ENCODE assay signal across 1 cellular context in genomic region chr1:27544818-27545612, GRCh38.
TF ChIP-seq lines count a peak whose summit lies in the region.

No MANE protein-coding gene starts in this region.

TF ChIP-seq in GM23338, 12 proteins besides CTCF, POLR2A, EP300 and RAD21 (continued from another document):
- TF ChIP-seq, protein P1, sequence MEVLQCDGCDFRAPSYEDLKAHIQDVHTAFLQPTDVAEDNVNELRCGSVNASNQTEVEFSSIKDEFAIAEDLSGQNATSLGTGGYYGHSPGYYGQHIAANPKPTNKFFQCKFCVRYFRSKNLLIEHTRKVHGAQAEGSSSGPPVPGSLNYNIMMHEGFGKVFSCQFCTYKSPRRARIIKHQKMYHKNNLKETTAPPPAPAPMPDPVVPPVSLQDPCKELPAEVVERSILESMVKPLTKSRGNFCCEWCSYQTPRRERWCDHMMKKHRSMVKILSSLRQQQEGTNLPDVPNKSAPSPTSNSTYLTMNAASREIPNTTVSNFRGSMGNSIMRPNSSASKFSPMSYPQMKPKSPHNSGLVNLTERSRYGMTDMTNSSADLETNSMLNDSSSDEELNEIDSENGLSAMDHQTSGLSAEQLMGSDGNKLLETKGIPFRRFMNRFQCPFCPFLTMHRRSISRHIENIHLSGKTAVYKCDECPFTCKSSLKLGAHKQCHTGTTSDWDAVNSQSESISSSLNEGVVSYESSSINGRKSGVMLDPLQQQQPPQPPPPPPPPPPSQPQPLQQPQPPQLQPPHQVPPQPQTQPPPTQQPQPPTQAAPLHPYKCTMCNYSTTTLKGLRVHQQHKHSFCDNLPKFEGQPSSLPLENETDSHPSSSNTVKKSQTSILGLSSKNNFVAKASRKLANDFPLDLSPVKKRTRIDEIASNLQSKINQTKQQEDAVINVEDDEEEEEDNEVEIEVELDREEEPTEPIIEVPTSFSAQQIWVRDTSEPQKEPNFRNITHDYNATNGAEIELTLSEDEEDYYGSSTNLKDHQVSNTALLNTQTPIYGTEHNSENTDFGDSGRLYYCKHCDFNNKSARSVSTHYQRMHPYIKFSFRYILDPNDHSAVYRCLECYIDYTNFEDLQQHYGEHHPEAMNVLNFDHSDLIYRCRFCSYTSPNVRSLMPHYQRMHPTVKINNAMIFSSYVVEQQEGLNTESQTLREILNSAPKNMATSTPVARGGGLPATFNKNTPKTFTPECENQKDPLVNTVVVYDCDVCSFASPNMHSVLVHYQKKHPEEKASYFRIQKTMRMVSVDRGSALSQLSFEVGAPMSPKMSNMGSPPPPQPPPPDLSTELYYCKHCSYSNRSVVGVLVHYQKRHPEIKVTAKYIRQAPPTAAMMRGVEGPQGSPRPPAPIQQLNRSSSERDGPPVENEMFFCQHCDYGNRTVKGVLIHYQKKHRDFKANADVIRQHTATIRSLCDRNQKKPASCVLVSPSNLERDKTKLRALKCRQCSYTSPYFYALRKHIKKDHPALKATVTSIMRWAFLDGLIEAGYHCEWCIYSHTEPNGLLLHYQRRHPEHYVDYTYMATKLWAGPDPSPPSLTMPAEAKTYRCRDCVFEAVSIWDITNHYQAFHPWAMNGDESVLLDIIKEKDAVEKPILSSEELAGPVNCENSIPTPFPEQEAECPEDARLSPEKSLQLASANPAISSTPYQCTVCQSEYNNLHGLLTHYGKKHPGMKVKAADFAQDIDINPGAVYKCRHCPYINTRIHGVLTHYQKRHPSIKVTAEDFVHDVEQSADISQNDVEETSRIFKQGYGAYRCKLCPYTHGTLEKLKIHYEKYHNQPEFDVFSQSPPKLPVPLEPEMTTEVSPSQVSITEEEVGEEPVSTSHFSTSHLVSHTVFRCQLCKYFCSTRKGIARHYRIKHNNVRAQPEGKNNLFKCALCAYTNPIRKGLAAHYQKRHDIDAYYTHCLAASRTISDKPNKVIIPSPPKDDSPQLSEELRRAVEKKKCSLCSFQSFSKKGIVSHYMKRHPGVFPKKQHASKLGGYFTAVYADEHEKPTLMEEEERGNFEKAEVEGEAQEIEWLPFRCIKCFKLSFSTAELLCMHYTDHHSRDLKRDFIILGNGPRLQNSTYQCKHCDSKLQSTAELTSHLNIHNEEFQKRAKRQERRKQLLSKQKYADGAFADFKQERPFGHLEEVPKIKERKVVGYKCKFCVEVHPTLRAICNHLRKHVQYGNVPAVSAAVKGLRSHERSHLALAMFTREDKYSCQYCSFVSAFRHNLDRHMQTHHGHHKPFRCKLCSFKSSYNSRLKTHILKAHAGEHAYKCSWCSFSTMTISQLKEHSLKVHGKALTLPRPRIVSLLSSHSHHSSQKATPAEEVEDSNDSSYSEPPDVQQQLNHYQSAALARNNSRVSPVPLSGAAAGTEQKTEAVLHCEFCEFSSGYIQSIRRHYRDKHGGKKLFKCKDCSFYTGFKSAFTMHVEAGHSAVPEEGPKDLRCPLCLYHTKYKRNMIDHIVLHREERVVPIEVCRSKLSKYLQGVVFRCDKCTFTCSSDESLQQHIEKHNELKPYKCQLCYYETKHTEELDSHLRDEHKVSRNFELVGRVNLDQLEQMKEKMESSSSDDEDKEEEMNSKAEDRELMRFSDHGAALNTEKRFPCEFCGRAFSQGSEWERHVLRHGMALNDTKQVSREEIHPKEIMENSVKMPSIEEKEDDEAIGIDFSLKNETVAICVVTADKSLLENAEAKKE (CRISPR knock-in tag; IDR thresholded peaks at IDR 0.05), result no peak
- TF ChIP-seq, protein P2, sequence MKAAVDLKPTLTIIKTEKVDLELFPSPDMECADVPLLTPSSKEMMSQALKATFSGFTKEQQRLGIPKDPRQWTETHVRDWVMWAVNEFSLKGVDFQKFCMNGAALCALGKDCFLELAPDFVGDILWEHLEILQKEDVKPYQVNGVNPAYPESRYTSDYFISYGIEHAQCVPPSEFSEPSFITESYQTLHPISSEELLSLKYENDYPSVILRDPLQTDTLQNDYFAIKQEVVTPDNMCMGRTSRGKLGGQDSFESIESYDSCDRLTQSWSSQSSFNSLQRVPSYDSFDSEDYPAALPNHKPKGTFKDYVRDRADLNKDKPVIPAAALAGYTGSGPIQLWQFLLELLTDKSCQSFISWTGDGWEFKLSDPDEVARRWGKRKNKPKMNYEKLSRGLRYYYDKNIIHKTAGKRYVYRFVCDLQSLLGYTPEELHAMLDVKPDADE (IDR thresholded peaks at IDR 0.05), result no peak
- TF ChIP-seq CREB1 (CRISPR knock-in tag; IDR thresholded peaks at IDR 0.05; ENCODE audit: low read depth) (no peak), EZH2phosphoT487 (IDR thresholded peaks at IDR 0.05; ENCODE audit: unreplicated experiment) (no peak), ZNF331 (CRISPR knock-in tag; IDR thresholded peaks at IDR 0.05; ENCODE audit: low read depth) (no peak)
